Comparison of ENCODE assay signal across 8 cellular contexts in genomic region chr19:46713781-46714522, GRCh38. TPM values are rescaled to one million over a fixed set of nuclear protein-coding genes. Genes with fewer than 3 reads are reported as not detected.
DNase-seq lines count a peak whose midpoint lies in the region; ATAC-seq and TF ChIP-seq lines count a peak whose summit lies in the region.

No MANE protein-coding gene starts in this region.

- in situ Hi-C loops in gastrocnemius medialis (cut with MboI; ENCODE audit: low sequenced_read_pairs in 4 of 4), result no loop called here

- intact Hi-C loops in gastrocnemius medialis (cut with DNase I; ENCODE audit: low total_unique reads), result loop anchor here (1.0 kb wide), 1 partner anchor 73 kb away; no protein-coding TSS in a partner anchor

- no peak for TF ChIP-seq CTCF in gastrocnemius medialis (IDR thresholded peaks at IDR 0.05 in 4 of 5, conservative IDR thresholded peaks at IDR 0.05 in 1 of 5)

- DNase-seq in MG63, result peak; percentile 95
- DNase-seq in T-helper 9 cell, result peak; percentile 76
- DNase-seq in astrocyte of the hippocampus (ENCODE audit: low read depth, low spot score), result peak; percentile 88
- no peak for DNase-seq in iPS DF 6.9 (ENCODE audit: low read depth, low spot score)
- DNase-seq in gastrocnemius medialis, result peak; percentile 68 to 70
- DNase-seq in dedifferentiated amniotic fluid mesenchymal stem cell (ENCODE audit: extremely low spot score), result no peak

- H3K27me3 ChIP-seq in MG63 (no peaks in the 10 kb centered on the region), iPS DF 6.9 (ENCODE audit: control insufficient read depth, insufficient read depth, low read length) (no peaks in the 10 kb centered on the region), gastrocnemius medialis (no peaks in the 10 kb centered on the region)

- TF ChIP-seq POLR2A in gastrocnemius medialis (IDR thresholded peaks at IDR 0.05), result no peak

- no peaks in the 10 kb centered on the region for H3K9me3 ChIP-seq in ES-I3 (ENCODE audit: control insufficient read depth, insufficient read depth, low read length)
- no peaks in the 10 kb centered on the region for H3K9me3 ChIP-seq in MG63
- no peaks in the 10 kb centered on the region for H3K9me3 ChIP-seq in iPS DF 6.9 (ENCODE audit: control insufficient read depth, insufficient read depth, low read length)
- no peaks in the 10 kb centered on the region for H3K9me3 ChIP-seq in gastrocnemius medialis

- H3K9ac ChIP-seq in ES-I3 (ENCODE audit: low read depth, low read length), result peak overlapping the region; percentile 91

- ATAC-seq in gastrocnemius medialis, result peak; percentile 34 to 50
- ATAC-seq in HG03520 (IDR thresholded peaks at IDR 0.05; ENCODE audit: unreplicated experiment), result no peak

- H3K36me3 ChIP-seq in ES-I3 (ENCODE audit: insufficient read depth, low read length) (no peaks in the 10 kb centered on the region), MG63 (peaks cover 21% of the 10 kb centered on the region), iPS DF 6.9 (ENCODE audit: control insufficient read depth, insufficient read depth, low read length) (no peaks in the 10 kb centered on the region), gastrocnemius medialis (no peaks in the 10 kb centered on the region)

- WGBS in iPS DF 6.9 (ENCODE audit: insufficient coverage, insufficient read length), result no CpG with 5 or more reads among the region's 43 CpGs

- H3K4me3 ChIP-seq in MG63 (peak overlapping the region; percentile 82), iPS DF 6.9 (ENCODE audit: low read length) (peak overlapping the region; percentile 63; the same call in 1 of the 2 replicates), gastrocnemius medialis (peak overlapping the region; percentile 63 to 88 (median 80))

- H3K4me1 ChIP-seq in ES-I3 (ENCODE audit: insufficient read depth, low read length) (peaks cover 5% of the 10 kb centered on the region; the same call in 1 of the 2 replicates), iPS DF 6.9 (ENCODE audit: control insufficient read depth, insufficient read depth, low read length) (peaks cover 1% of the 10 kb centered on the region; the same call in 1 of the 2 replicates), gastrocnemius medialis (peaks cover 18 to 31% of the 10 kb centered on the region in 2 donors)

- no peak overlapping the region for H3K27ac ChIP-seq in iPS DF 6.9 (ENCODE audit: low read length)
- H3K27ac ChIP-seq in gastrocnemius medialis, result peak overlapping the region; percentile 74 to 88 (median 80)

RNA-seq across cellular contexts. Expression of gene PRKD2, which starts 3.0 kb away (rescaled TPM):
- total RNA-seq in MG63 (2014; rRNA removed; shearing (Covaris generic); ENCODE audit: low replicate concordance), result 8.6 and 20.4 TPM in 2 replicates
- total RNA-seq in gastrocnemius medialis, result 1 to 10 TPM; 4.2 to 7.2 (median 6.1) TPM

RNA-seq across cellular contexts. Expression of gene FKRP, which starts 31.9 kb away (rescaled TPM):
- total RNA-seq in MG63 (2014; rRNA removed; shearing (Covaris generic); ENCODE audit: low replicate concordance), result 6.5 and 18.0 TPM in 2 replicates
- total RNA-seq in gastrocnemius medialis, result 10 to 100 TPM; 16.5 to 23.0 (median 18.9) TPM

RNA-seq across cellular contexts. Expression of gene STRN4, which starts 32.3 kb away (rescaled TPM):
- 55.2 and 81.7 TPM in 2 replicates for total RNA-seq in MG63 (2014; rRNA removed; shearing (Covaris generic); ENCODE audit: low replicate concordance)
- 10 to 100 TPM; 45.5 to 75.7 (median 57.9) TPM for total RNA-seq in gastrocnemius medialis

RNA-seq across cellular contexts. Expression of gene DACT3, which starts 53.0 kb away (rescaled TPM):
- total RNA-seq in MG63 (2014; rRNA removed; shearing (Covaris generic); ENCODE audit: low replicate concordance), result 1.5 and 1.7 TPM in 2 replicates
- total RNA-seq in gastrocnemius medialis, result 1 to 10 TPM in 1 of 4 donors, under 1 TPM in 3; 0.26 to 1.0 (median 0.39) TPM

Comparison
In these comparisons a context has a peak if more than half of its experiments do, and no peak if none do; other contexts are left out.
1. DNase-seq: peak in MG63 (single experiment), T-helper 9 cell (single experiment), astrocyte of the hippocampus (single experiment) and gastrocnemius medialis (2 of 2); none in iPS DF 6.9 (single experiment) and dedifferentiated amniotic fluid mesenchymal stem cell (single experiment).
2. Peak in every context shown above with its lines, with median percentiles within 50 percentile points of each other: H3K4me3 ChIP-seq.